In the genomic region with DNA sequence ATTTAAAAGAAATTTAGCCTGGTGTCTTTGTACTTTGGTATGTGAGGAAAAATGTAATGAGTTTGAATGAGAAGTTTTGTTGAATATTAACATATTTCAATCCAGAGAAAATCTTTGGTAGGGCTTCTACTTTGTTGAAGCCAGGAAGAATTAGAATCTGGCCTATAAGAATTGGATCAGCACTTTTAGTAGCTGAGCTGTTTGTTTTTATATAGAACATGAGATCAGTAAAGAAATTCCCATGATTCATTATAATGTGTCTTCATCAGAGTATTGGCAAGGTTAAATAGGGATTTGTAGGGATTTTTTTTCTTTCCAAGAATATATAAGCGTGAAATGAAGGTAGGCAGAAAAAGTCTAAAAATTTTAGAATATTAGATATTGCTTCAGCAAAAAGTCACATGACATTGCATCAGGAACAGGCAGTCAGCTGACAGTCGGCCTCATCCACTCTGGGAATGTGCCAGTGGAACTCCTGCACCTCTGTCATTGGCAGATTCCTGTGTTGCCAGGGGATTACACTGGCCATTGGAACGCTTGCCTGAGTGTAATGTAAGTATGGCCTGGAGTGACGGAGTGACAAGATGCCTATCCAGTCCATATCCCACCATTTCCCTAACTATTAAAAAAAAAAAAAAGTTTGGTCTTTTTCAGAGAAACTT, we compare ENCODE assay signal across 1 cellular context.
TF ChIP-seq lines count a peak whose summit lies in the region.

No MANE protein-coding gene starts in this region.

TF ChIP-seq in K562, 482 proteins besides CTCF, POLR2A, EP300 and RAD21 (continued from another document):
- TF ChIP-seq, protein P1, sequence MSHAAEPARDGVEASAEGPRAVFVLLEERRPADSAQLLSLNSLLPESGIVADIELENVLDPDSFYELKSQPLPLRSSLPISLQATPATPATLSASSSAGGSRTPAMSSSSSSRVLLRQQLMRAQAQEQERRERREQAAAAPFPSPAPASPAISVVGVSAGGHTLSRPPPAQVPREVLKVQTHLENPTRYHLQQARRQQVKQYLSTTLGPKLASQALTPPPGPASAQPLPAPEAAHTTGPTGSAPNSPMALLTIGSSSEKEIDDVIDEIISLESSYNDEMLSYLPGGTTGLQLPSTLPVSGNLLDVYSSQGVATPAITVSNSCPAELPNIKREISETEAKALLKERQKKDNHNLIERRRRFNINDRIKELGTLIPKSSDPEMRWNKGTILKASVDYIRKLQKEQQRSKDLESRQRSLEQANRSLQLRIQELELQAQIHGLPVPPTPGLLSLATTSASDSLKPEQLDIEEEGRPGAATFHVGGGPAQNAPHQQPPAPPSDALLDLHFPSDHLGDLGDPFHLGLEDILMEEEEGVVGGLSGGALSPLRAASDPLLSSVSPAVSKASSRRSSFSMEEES (CRISPR knock-in tag; IDR thresholded peaks at IDR 0.05): peak; percentile 71
